Comparison of ENCODE assay signal across 15 cellular contexts in the genomic region with DNA sequence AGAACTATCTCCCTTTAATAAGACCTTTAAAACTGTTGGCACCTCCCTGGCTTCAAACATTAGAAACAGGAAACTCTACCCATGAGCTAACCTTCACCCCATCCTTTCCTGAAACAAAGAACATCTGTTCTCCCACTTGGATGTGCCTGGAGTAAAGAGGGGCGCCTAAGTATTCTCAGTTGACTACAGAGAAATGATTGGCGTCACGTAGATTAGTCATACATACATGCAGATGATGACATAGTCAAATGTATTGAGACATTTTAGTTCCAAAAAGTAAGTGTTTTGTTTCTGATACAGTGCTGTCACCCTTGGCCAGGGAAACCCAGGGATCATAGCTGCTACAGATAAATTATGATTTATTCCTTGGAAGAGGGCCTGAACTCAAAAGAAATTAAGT.
A peak's percentile ranks its signal among the peaks of the same experiment; 100 is the strongest.
DNase-seq lines count a peak whose midpoint lies in the region; ATAC-seq and TF ChIP-seq lines count a peak whose summit lies in the region.
"Had no signal": no experiment of that assay in that cellular context is flagged by ENCODE, and none has a peak within 500 bp of the region (broad histone marks: within the 10 kb centered on the region; RNA-seq: fewer than 3 reads in every experiment).

No MANE protein-coding gene starts in this region.

- H2AFZ ChIP-seq in SU-DHL-6 (ENCODE audit: low read depth, low read length, severe bottlenecking) (peak overlapping the region; percentile 11), mesenchymal stem cell (ENCODE audit: low read depth, low read length) (no peak overlapping the region)

- no peaks in the 10 kb centered on the region for H4K20me1 ChIP-seq in SU-DHL-6 (ENCODE audit: low read depth, low read length)

- H3K36me3 Mint-ChIP-seq in memory B cell = peaks cover 13% of the 10 kb centered on the region
- H3K36me3 Mint-ChIP-seq: brain, type B pancreatic cell had no signal

- 93% methylated on average over 3 of the region's 3 CpGs for WGBS in mesenchymal stem cell

- no peak overlapping the region for H4K8ac ChIP-seq in mesenchymal stem cell (ENCODE audit: low read length)

- H3K36me3 ChIP-seq in SU-DHL-6 (ENCODE audit: low read length) (no peaks in the 10 kb centered on the region), mesenchymal stem cell (ENCODE audit: control insufficient read depth in 1 of 2, insufficient read depth in 2 of 2, low read depth in 1 of 2, low read length in 2 of 2) (no peaks in the 10 kb centered on the region)
- H3K36me3 ChIP-seq: MG63 had no signal

- H3K4me3 Mint-ChIP-seq in memory B cell = peak overlapping the region; percentile 8
- H3K4me3 Mint-ChIP-seq: brain, type B pancreatic cell had no signal

- H3K79me2 ChIP-seq in SU-DHL-6 (ENCODE audit: insufficient read depth, low read length) = no peaks in the 10 kb centered on the region

- no peaks in the 10 kb centered on the region for H3K27me3 ChIP-seq in SU-DHL-6 (ENCODE audit: low read length)
- no peaks in the 10 kb centered on the region for H3K27me3 ChIP-seq in mesenchymal stem cell (ENCODE audit: control insufficient read depth in 1 of 2, insufficient read depth in 1 of 2, low read length in 2 of 2)
- H3K27me3 ChIP-seq: MG63 had no signal

- H4K91ac ChIP-seq in mesenchymal stem cell (ENCODE audit: low read length) = no peak overlapping the region

- H3K27ac Mint-ChIP-seq in memory B cell = peak overlapping the region; percentile 100
- H3K27ac Mint-ChIP-seq: type B pancreatic cell had no signal

- H3K23ac ChIP-seq in mesenchymal stem cell (ENCODE audit: low read length in 2 of 2) = no peak overlapping the region

- H2BK120ac ChIP-seq in mesenchymal stem cell (ENCODE audit: low read depth, low read length) = no peak overlapping the region

- H3K9me3 ChIP-seq in SU-DHL-6 (ENCODE audit: insufficient read depth, low read length) (no peaks in the 10 kb centered on the region), mesenchymal stem cell (ENCODE audit: control insufficient read depth, low read length) (no peaks in the 10 kb centered on the region)
- H3K9me3 ChIP-seq: MG63, mucosa of descending colon had no signal

- no peak overlapping the region for H2BK15ac ChIP-seq in mesenchymal stem cell (ENCODE audit: low read depth, poor library complexity, severe bottlenecking)

- H2BK5ac ChIP-seq in mesenchymal stem cell (ENCODE audit: low read depth, low read length, poor library complexity, severe bottlenecking) = no peak overlapping the region

- H3K4me2 ChIP-seq in SU-DHL-6 (ENCODE audit: low read depth, low read length, poor library complexity, severe bottlenecking) = no peak overlapping the region
- H3K4me2 ChIP-seq in mesenchymal stem cell (ENCODE audit: low read length, poor library complexity, severe bottlenecking) = no peak overlapping the region

- peaks cover 28% of the 10 kb centered on the region for H3F3A ChIP-seq in SU-DHL-6 (ENCODE audit: insufficient read depth)

- H3K79me1 ChIP-seq in mesenchymal stem cell (replicated peaks; ENCODE audit: low read length, poor library complexity, severe bottlenecking) = no peaks in the 10 kb centered on the region

- H3K14ac ChIP-seq in mesenchymal stem cell (ENCODE audit: low read length in 2 of 2) = no peak overlapping the region

- H3K9me3 Mint-ChIP-seq in memory B cell = peaks cover 2% of the 10 kb centered on the region
- H3K9me3 Mint-ChIP-seq: brain had no signal

- no peak overlapping the region for H2BK12ac ChIP-seq in mesenchymal stem cell (ENCODE audit: low read length in 2 of 2)

- intact Hi-C loops in posterior cingulate gyrus (cut with DNase I) = no loop called here

- H3K27ac ChIP-seq in SU-DHL-6 (ENCODE audit: low read depth, low read length) (no peak overlapping the region), mesenchymal stem cell (ENCODE audit: low read length, poor library complexity, severe bottlenecking) (no peak overlapping the region), coronary artery (no peak overlapping the region)
- H3K27ac ChIP-seq: C4-2B had no signal

- no peak for TF ChIP-seq CTCF in SU-DHL-6 (IDR thresholded peaks at IDR 0.05; ENCODE audit: insufficient read depth, low read length, poor library complexity, severe bottlenecking)
- no peak for TF ChIP-seq CTCF in coronary artery (IDR thresholded peaks at IDR 0.05)

- H3K27me3 Mint-ChIP-seq in memory B cell = no peaks in the 10 kb centered on the region
- H3K27me3 Mint-ChIP-seq: type B pancreatic cell had no signal

- ATAC-seq in memory B cell (ENCODE audit: low read depth) = no peak
- ATAC-seq: mucosa of descending colon had no signal

- H2AK5ac ChIP-seq in mesenchymal stem cell (ENCODE audit: low read length, severe bottlenecking) = no peak overlapping the region

- no peaks in the 10 kb centered on the region for H3K9me2 ChIP-seq in SU-DHL-6 (replicated peaks; ENCODE audit: insufficient read depth, low read length)

- H3K9ac ChIP-seq in SU-DHL-6 (ENCODE audit: low read length) (no peak overlapping the region), mesenchymal stem cell (ENCODE audit: low read length) (no peak overlapping the region)

- no peak overlapping the region for H3K4me3 ChIP-seq in SU-DHL-6 (ENCODE audit: insufficient read depth, low read length, poor library complexity, severe bottlenecking)
- H3K4me3 ChIP-seq in mesenchymal stem cell (ENCODE audit: insufficient read depth in 1 of 2, low read depth in 1 of 2, low read length in 2 of 2) = no peak overlapping the region
- H3K4me3 ChIP-seq in coronary artery = no peak overlapping the region
- H3K4me3 ChIP-seq: MG63, mucosa of descending colon had no signal

- DNase-seq in CD1c-positive myeloid dendritic cell (ENCODE audit: extremely low spot score) = peak; percentile 49
- peak; percentile 92 for DNase-seq in HT1080 (ENCODE audit: low read depth)
- DNase-seq in memory B cell (ENCODE audit: low spot score in 2 of 2) = no peak
- DNase-seq in posterior cingulate gyrus = no peak
- no peak for DNase-seq in mesenchymal stem cell
- DNase-seq in dedifferentiated amniotic fluid mesenchymal stem cell (ENCODE audit: extremely low spot score) = no peak
- DNase-seq in coronary artery (ENCODE audit: low spot score) = no peak
- DNase-seq: activated naive CD4-positive, alpha-beta T cell treated with Interleukin-2 at 50 U/mL for 16 hours; MG63; mucosa of descending colon; NCI-H748 treated with DMSO at 0.1 percent for 48 hours had no signal

- H3K4ac ChIP-seq in mesenchymal stem cell (ENCODE audit: low read depth in 1 of 2, low read length in 2 of 2) = no peak overlapping the region

- H3K4me1 Mint-ChIP-seq in memory B cell = peaks cover 65% of the 10 kb centered on the region

- no peaks in the 10 kb centered on the region for H3K4me1 ChIP-seq in mesenchymal stem cell (ENCODE audit: control insufficient read depth, insufficient read depth, low read depth, low read length)

- H3K18ac ChIP-seq in mesenchymal stem cell (ENCODE audit: low read depth in 1 of 2, low read length in 2 of 2) = no peak overlapping the region

Comparison
In these comparisons a context has a peak if more than half of its experiments do, and no peak if none do; other contexts are left out.
1. DNase-seq: peak in CD1c-positive myeloid dendritic cell (single experiment) and HT1080 (single experiment); none in memory B cell (0 of 2), posterior cingulate gyrus (0 of 10), mesenchymal stem cell (single experiment), dedifferentiated amniotic fluid mesenchymal stem cell (single experiment) and coronary artery (single experiment).